Comparison of ENCODE assay signal across 17 cellular contexts in the genomic region with DNA sequence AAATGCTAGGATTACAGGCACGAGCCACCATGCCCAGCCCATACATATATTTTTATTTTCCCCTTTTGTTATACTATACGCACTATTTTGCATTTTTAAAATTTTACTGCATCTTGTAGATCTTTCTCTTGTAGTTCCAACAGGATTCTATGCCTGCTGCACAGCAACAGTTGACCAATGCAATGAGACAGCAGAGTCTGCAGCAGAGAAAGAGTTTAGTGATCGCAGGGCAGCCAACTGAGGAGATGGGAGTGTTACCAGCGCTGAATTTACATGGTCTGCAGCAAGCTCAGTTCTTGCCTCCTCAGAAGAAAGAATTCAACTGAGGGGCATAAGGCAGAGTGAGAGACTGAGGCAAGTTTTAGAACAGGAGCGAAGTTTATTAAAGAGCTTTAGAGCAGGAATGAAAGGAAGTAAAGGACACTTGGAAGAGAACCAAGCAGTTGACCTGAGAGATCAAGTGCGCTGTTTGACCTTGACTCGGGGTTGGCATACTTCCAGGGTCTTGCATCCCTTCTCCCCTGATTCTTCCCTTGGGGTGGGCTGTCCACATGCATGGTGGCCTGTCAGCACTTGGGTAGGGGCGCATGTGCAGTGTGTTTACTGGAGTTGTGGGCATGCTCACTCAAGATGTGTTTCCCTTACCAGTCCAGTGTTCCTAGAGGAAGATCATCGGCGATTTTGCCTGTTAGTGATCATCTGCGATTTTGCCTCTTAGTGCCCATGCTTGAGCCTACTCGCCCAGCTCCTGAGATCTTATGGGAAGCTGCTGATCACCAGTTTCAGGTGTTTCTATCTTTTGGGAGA. TPM values are rescaled to one million over a fixed set of nuclear protein-coding genes. Genes with fewer than 3 reads are reported as not detected.
DNase-seq lines count a peak whose midpoint lies in the region; ATAC-seq, FAIRE-seq and TF ChIP-seq lines count a peak whose summit lies in the region.
"Had no signal": no experiment of that assay in that cellular context is flagged by ENCODE, and none has a peak within 500 bp of the region (broad histone marks: within the 10 kb centered on the region; RNA-seq: fewer than 3 reads in every experiment).

No MANE protein-coding gene starts in this region.

- intact Hi-C loops in HepG2 (cut with micrococcal nuclease; ENCODE audit: unreplicated experiment) (no loop called here), cardiac septum (cut with DNase I) (no loop called here)

- H2BK15ac ChIP-seq in neuronal stem cell (ENCODE audit: low read length), result no peak overlapping the region

- H3K4me2 ChIP-seq in HepG2 (ENCODE audit: low read depth, low read length) (peak overlapping the region; percentile 70), neuronal stem cell (ENCODE audit: insufficient read depth, low read length, poor library complexity, severe bottlenecking) (no peak overlapping the region)
- H3K4me2 ChIP-seq: KMS-11 had no signal

- no peak overlapping the region for H3K18ac ChIP-seq in neuronal stem cell (ENCODE audit: low read length)

- H3K79me2 ChIP-seq in HepG2 (ENCODE audit: insufficient read depth, low read length), result peaks cover 7% of the 10 kb centered on the region

- no TSS peak for BruUV-seq in HepG2 (replicated peaks; lab: Mats Ljungman, UMichigan)

- H3K4ac ChIP-seq in neuronal stem cell (ENCODE audit: low read length), result no peak overlapping the region

- no peaks in the 10 kb centered on the region for H3K36me3 ChIP-seq in HepG2 (replicated peaks in 1 of 2; ENCODE audit: control insufficient read depth in 1 of 2, insufficient read depth in 2 of 2, low read length in 2 of 2)
- no peaks in the 10 kb centered on the region for H3K36me3 ChIP-seq in neuronal stem cell (replicated peaks in 1 of 2; ENCODE audit: control insufficient read depth in 2 of 2, insufficient read depth in 2 of 2, low read length in 2 of 2)
- H3K36me3 ChIP-seq: HAP-1 had no signal

- H2BK12ac ChIP-seq in neuronal stem cell (ENCODE audit: low read length), result no peak overlapping the region

- no peak overlapping the region for H2BK5ac ChIP-seq in neuronal stem cell (ENCODE audit: low read length)

- no peak overlapping the region for H2AK5ac ChIP-seq in neuronal stem cell (ENCODE audit: low read depth, low read length)

- H3K27ac ChIP-seq in HepG2 (ENCODE audit: extremely low read length, insufficient read depth, low read length) (peak overlapping the region; percentile 92), neuronal stem cell (replicated peaks; ENCODE audit: low read length) (no peak overlapping the region)
- H3K27ac ChIP-seq: C4-2B, KMS-11 had no signal

- TF ChIP-seq EP300 in HepG2 (IDR thresholded peaks at IDR 0.05; ENCODE audit: low read depth in 2 of 2, low read length in 2 of 2) (no peak), HepG2 (CRISPR knock-in tag; IDR thresholded peaks at IDR 0.05; ENCODE audit: borderline replicate concordance) (no peak)

- CTCF ChIA-PET in WTC11 (lab: Charles Lee) (interaction anchor here (0.8 kb wide), 1 partner anchor 25 kb away, joined by 3 read pairs; no protein-coding TSS in a partner anchor), HepG2 (lab: Yijun Ruan, JAX; ENCODE audit: low intra/inter-chr PET ratio, low total read pairs) (no interaction called here)
- CTCF ChIA-PET in activated CD4-positive, alpha-beta T cell treated with anti-CD3 and anti-CD28 coated beads, Interleukin-2, amount 10 ng/mL, durations not matched to agents 7 days and 5 days (lab: Charles Lee), result interaction anchor here (0.6 to 1.6 kb wide), 3 partner anchors 12 to 57 kb away, joined by 3 to 4 read pairs (median 3); no protein-coding TSS in a partner anchor

- H2BK120ac ChIP-seq in neuronal stem cell (ENCODE audit: low read depth, low read length), result no peak overlapping the region

- no peak overlapping the region for H3K4me3 Mint-ChIP-seq in WTC11
- H3K4me3 Mint-ChIP-seq in activated CD4-positive, alpha-beta T cell treated with anti-CD3 and anti-CD28 coated beads, Interleukin-2, amount 10 ng/mL, durations not matched to agents 7 days and 5 days, result no peak overlapping the region
- H3K4me3 Mint-ChIP-seq: CD4-positive, alpha-beta T cell had no signal

- no peak for ATAC-seq in WTC11
- no peak for ATAC-seq in HepG2

- no peak overlapping the region for H2AFZ ChIP-seq in HepG2 (ENCODE audit: low read length)
- H2AFZ ChIP-seq in neuronal stem cell (ENCODE audit: low read length), result peak overlapping the region; percentile 17

- H3K27me3 ChIP-seq in HepG2 (ENCODE audit: control insufficient read depth in 1 of 2, insufficient read depth in 2 of 2, low read length in 2 of 2), result no peaks in the 10 kb centered on the region
- no peaks in the 10 kb centered on the region for H3K27me3 ChIP-seq in neuronal stem cell (ENCODE audit: control insufficient read depth in 3 of 3, insufficient read depth in 3 of 3, low read depth in 1 of 3, low read length in 3 of 3)

- 82% methylated on average over 12 of the region's 12 CpGs for WGBS in HepG2 (ENCODE audit: low lambda C conversion rate)
- no CpG with 5 or more reads among the region's 12 CpGs for WGBS in neuronal stem cell (ENCODE audit: extremely low coverage in 2 of 2, insufficient read length in 2 of 2, insufficient replicate concordance in 1 of 2), 2 donors

- no peaks in the 10 kb centered on the region for H3K9me3 ChIP-seq in HepG2 (ENCODE audit: low read length)
- H3K9me3 ChIP-seq in neuronal stem cell (replicated peaks in 1 of 2; ENCODE audit: control insufficient read depth in 2 of 2, insufficient read depth in 1 of 2, low read depth in 1 of 2, low read length in 2 of 2), result peaks cover 0 to 2% of the 10 kb centered on the region in 2 donors
- H3K9me3 ChIP-seq: Caco-2, HAP-1 had no signal

- H3K36me3 Mint-ChIP-seq in WTC11, result no peaks in the 10 kb centered on the region
- H3K36me3 Mint-ChIP-seq in activated CD4-positive, alpha-beta T cell treated with anti-CD3 and anti-CD28 coated beads, Interleukin-2, amount 10 ng/mL, durations not matched to agents 7 days and 5 days (ENCODE audit: low read depth), result no peaks in the 10 kb centered on the region

- H3K79me1 ChIP-seq in neuronal stem cell (ENCODE audit: low read depth, low read length), result peaks cover 6% of the 10 kb centered on the region

- no peak overlapping the region for H4K8ac ChIP-seq in neuronal stem cell (ENCODE audit: low read depth, low read length)

- no peak overlapping the region for H4K91ac ChIP-seq in neuronal stem cell (ENCODE audit: low read depth, low read length, poor library complexity)

- H3K9ac ChIP-seq in HepG2 (ENCODE audit: insufficient read depth, low read depth, low read length) (peak overlapping the region; percentile 73; the same call in 1 of the 2 replicates), neuronal stem cell (ENCODE audit: low read depth, low read length, poor library complexity) (no peak overlapping the region)
- H3K9ac ChIP-seq: KMS-11 had no signal

- H3K4me1 ChIP-seq in HepG2 (ENCODE audit: insufficient read depth, low read length), result peaks cover 52% of the 10 kb centered on the region
- no peaks in the 10 kb centered on the region for H3K4me1 ChIP-seq in neuronal stem cell (ENCODE audit: control insufficient read depth in 2 of 2, insufficient read depth in 1 of 2, low read depth in 1 of 2, low read length in 2 of 2)
- H3K4me1 ChIP-seq: Caco-2 had no signal

- no peaks in the 10 kb centered on the region for H3K9me3 Mint-ChIP-seq in WTC11
- H3K9me3 Mint-ChIP-seq in activated CD4-positive, alpha-beta T cell treated with anti-CD3 and anti-CD28 coated beads, Interleukin-2, amount 10 ng/mL, durations not matched to agents 7 days and 5 days, result no peaks in the 10 kb centered on the region
- H3K9me3 Mint-ChIP-seq: CD4-positive, alpha-beta T cell had no signal

- no peak for FAIRE-seq in HepG2 (lab: Jason Lieb, UNC)
- FAIRE-seq: A204.1, D721Med had no signal

- no peak for DNase-seq in WTC11 (ENCODE audit: low spot score)
- DNase-seq in HepG2 (ENCODE audit: low spot score), result no peak
- no peak for DNase-seq in neuronal stem cell (ENCODE audit: low spot score)
- DNase-seq in GF-D8 (lab: John Stamatoyannopoulos, UW), result no peak
- no peak for DNase-seq in activated CD4-positive, alpha-beta T cell treated with anti-CD3 and anti-CD28 coated beads, Interleukin-2, amount 10 ng/mL, durations not matched to agents 7 days and 5 days
- no peak for DNase-seq in cardiac septum (ENCODE audit: low spot score)
- DNase-seq: ACHN; AML-193; Caco-2; CD4-positive, alpha-beta T cell; DMS79; GDM1 had no signal

- POLR2A ChIA-PET in WTC11 (lab: Charles Lee), result interaction anchor here (0.6 kb wide), 1 partner anchor 415 kb away, joined by 5 read pairs; no protein-coding TSS in a partner anchor
- POLR2A ChIA-PET in HepG2 (lab: Yijun Ruan, JAX), result interaction anchor here (1.6 to 1.8 kb wide), 3 partner anchors 9 to 641 kb away, joined by 3 to 11 read pairs (median 5); no protein-coding TSS in a partner anchor
- POLR2A ChIA-PET in activated CD4-positive, alpha-beta T cell treated with anti-CD3 and anti-CD28 coated beads, Interleukin-2, amount 10 ng/mL, durations not matched to agents 7 days and 5 days (lab: Charles Lee), result no interaction called here

- no peak for TF ChIP-seq CTCF in WTC11 (IDR thresholded peaks at IDR 0.05)
- no peak for TF ChIP-seq CTCF in HepG2 (CRISPR knock-in tag; IDR thresholded peaks at IDR 0.05)

- no peaks in the 10 kb centered on the region for H4K20me1 ChIP-seq in HepG2 (ENCODE audit: insufficient read depth, low read length)

- in situ Hi-C loops in HepG2 (cut with HindIII; ENCODE audit: extremely low pct_ligation_motif_present, low pct_unique_long_range_greater_than_20kb), result no loop called here

- TF ChIP-seq RAD21 in HepG2 (CRISPR knock-in tag; IDR thresholded peaks at IDR 0.05), result no peak

- H3K4me3 ChIP-seq in HepG2 (replicated peaks in 1 of 3; ENCODE audit: insufficient read depth in 1 of 3, low read depth in 2 of 3, low read length in 3 of 3), result 0 out of 6 replicates have a peak overlapping the region, but pooled peaks of 1 of the 3 experiments have one; percentile 40
- no peak overlapping the region for H3K4me3 ChIP-seq in neuronal stem cell (ENCODE audit: low read length in 2 of 2)
- H3K4me3 ChIP-seq: HAP-1 had no signal

- H3K14ac ChIP-seq in neuronal stem cell (ENCODE audit: low read length), result no peak overlapping the region

- no peaks in the 10 kb centered on the region; the same call in 1 of the 2 replicates for H3K27me3 Mint-ChIP-seq in WTC11 (ENCODE audit: low read depth)
- no peaks in the 10 kb centered on the region for H3K27me3 Mint-ChIP-seq in activated CD4-positive, alpha-beta T cell treated with anti-CD3 and anti-CD28 coated beads, Interleukin-2, amount 10 ng/mL, durations not matched to agents 7 days and 5 days
- H3K27me3 Mint-ChIP-seq: CD4-positive, alpha-beta T cell had no signal

- peak overlapping the region; percentile 16 for H3K27ac Mint-ChIP-seq in WTC11
- H3K27ac Mint-ChIP-seq in activated CD4-positive, alpha-beta T cell treated with anti-CD3 and anti-CD28 coated beads, Interleukin-2, amount 10 ng/mL, durations not matched to agents 7 days and 5 days, result no peak overlapping the region
- H3K27ac Mint-ChIP-seq: CD4-positive, alpha-beta T cell had no signal

- no peak overlapping the region for H3K23ac ChIP-seq in neuronal stem cell (ENCODE audit: low read depth, low read length, poor library complexity)

- TF ChIP-seq POLR2A in HepG2 (IDR thresholded peaks at IDR 0.05; ENCODE audit: insufficient read depth in 1 of 2, low read depth in 2 of 2, low read length in 2 of 2), result no peak

- H3K4me1 Mint-ChIP-seq in WTC11, result peaks cover 7% of the 10 kb centered on the region
- peaks cover 12% of the 10 kb centered on the region for H3K4me1 Mint-ChIP-seq in activated CD4-positive, alpha-beta T cell treated with anti-CD3 and anti-CD28 coated beads, Interleukin-2, amount 10 ng/mL, durations not matched to agents 7 days and 5 days

RNA-seq across cellular contexts. Expression of gene MTOR, which starts 4.1 kb away (rescaled TPM):
- total RNA-seq in WTC11 (2021) (63.1 to 66.7 TPM (median 65.0 TPM) in 3 replicates), HepG2 (2016; rRNA removed; fragmentation: Illumina TruSeq; extraction: Trizol) (34.6 and 42.8 TPM in 2 replicates), cardiac septum (36.1 TPM)
- 4.0 and 6.0 TPM in 2 replicates for total RNA-seq in HepG2 (2016; cell fraction: cytosol; rRNA removed; fragmentation: Illumina TruSeq; extraction: Trizol; ENCODE audit: low read depth)
- total RNA-seq in HepG2 (2016; cell fraction: insoluble cytoplasmic fraction; rRNA removed; fragmentation: Illumina TruSeq; extraction: Trizol), result 33.1 and 42.1 TPM in 2 replicates
- total RNA-seq in HepG2 (2016; cell fraction: membrane; rRNA removed; fragmentation: Illumina TruSeq; extraction: Trizol), result 13.4 and 15.1 TPM in 2 replicates
- total RNA-seq in HepG2 (2016; cell fraction: nucleus; rRNA removed; fragmentation: Illumina TruSeq; extraction: Trizol), result 32.1 and 40.4 TPM in 2 replicates
- 24.6 and 31.8 TPM in 2 replicates for polyA plus RNA-seq in HepG2 (2011; rRNA removed)
- 13.3 and 19.3 TPM in 2 replicates for polyA plus RNA-seq in HepG2 (2011; cell fraction: cytosol; rRNA removed)
- 56.0 and 61.6 TPM in 2 replicates for polyA plus RNA-seq in HepG2 (2011; cell fraction: nucleus; rRNA removed)
- polyA plus RNA-seq in HepG2 (2012), result 21.0 and 29.9 TPM in 2 replicates
- 1.9 TPM in 2 replicates for polyA plus RNA-seq in HepG2 (2016; cell fraction: cytosol; fragmentation: Illumina TruSeq; extraction: Trizol; ENCODE audit: low read depth)
- polyA plus RNA-seq in HepG2 (2016; cell fraction: insoluble cytoplasmic fraction; fragmentation: Illumina TruSeq; extraction: Trizol; ENCODE audit: low read depth), result 30.4 and 35.7 TPM in 2 replicates
- 4.5 and 5.1 TPM in 2 replicates for polyA plus RNA-seq in HepG2 (2016; cell fraction: membrane; fragmentation: Illumina TruSeq; extraction: Trizol; ENCODE audit: low read depth)
- 59.3 and 65.9 TPM in 2 replicates for polyA plus RNA-seq in HepG2 (2016; cell fraction: nucleus; fragmentation: Illumina TruSeq; extraction: Trizol; ENCODE audit: insufficient read depth, low read depth)
- polyA minus RNA-seq in HepG2 (2011; rRNA and poly(A)+ RNA removed; ENCODE audit: low replicate concordance), result 65.6 and 122 TPM in 2 replicates
- polyA minus RNA-seq in HepG2 (2011; cell fraction: cytosol; rRNA and poly(A)+ RNA removed), result 25.7 and 31.9 TPM in 2 replicates
- polyA minus RNA-seq in HepG2 (2011; cell fraction: nucleus; rRNA and poly(A)+ RNA removed), result 38.4 and 55.1 TPM in 2 replicates
- polyA plus RNA-seq in neuronal stem cell (2013, experiment 1 of 2), result 18.5 TPM
- polyA plus RNA-seq in neuronal stem cell (2013, experiment 2 of 2), result 18.1 TPM
- total RNA-seq in activated CD4-positive, alpha-beta T cell treated with anti-CD3 and anti-CD28 coated beads, Interleukin-2, amount 10 ng/mL, durations not matched to agents 7 days and 5 days, result 10 to 100 TPM; 49.2 to 57.2 TPM

RNA-seq across cellular contexts. Expression of gene UBIAD1, which starts 6.5 kb away (rescaled TPM):
- total RNA-seq in WTC11 (2021) (20.8 to 21.6 TPM (median 20.8 TPM) in 3 replicates), HepG2 (2016; rRNA removed; fragmentation: Illumina TruSeq; extraction: Trizol) (12.5 and 16.9 TPM in 2 replicates), cardiac septum (13.2 TPM)
- total RNA-seq in HepG2 (2016; cell fraction: cytosol; rRNA removed; fragmentation: Illumina TruSeq; extraction: Trizol; ENCODE audit: low read depth), result 6.6 and 9.0 TPM in 2 replicates
- 11.8 and 16.7 TPM in 2 replicates for total RNA-seq in HepG2 (2016; cell fraction: insoluble cytoplasmic fraction; rRNA removed; fragmentation: Illumina TruSeq; extraction: Trizol)
- 16.7 and 19.6 TPM in 2 replicates for total RNA-seq in HepG2 (2016; cell fraction: membrane; rRNA removed; fragmentation: Illumina TruSeq; extraction: Trizol)
- 15.4 and 18.2 TPM in 2 replicates for total RNA-seq in HepG2 (2016; cell fraction: nucleus; rRNA removed; fragmentation: Illumina TruSeq; extraction: Trizol)
- 20.4 and 26.4 TPM in 2 replicates for polyA plus RNA-seq in HepG2 (2011; rRNA removed)
- polyA plus RNA-seq in HepG2 (2011; cell fraction: cytosol; rRNA removed), result 26.0 and 30.7 TPM in 2 replicates
- polyA plus RNA-seq in HepG2 (2011; cell fraction: nucleus; rRNA removed), result 13.0 and 15.2 TPM in 2 replicates
- 16.7 and 21.0 TPM in 2 replicates for polyA plus RNA-seq in HepG2 (2012)
- polyA plus RNA-seq in HepG2 (2016; cell fraction: cytosol; fragmentation: Illumina TruSeq; extraction: Trizol; ENCODE audit: low read depth), result 10.3 and 13.3 TPM in 2 replicates
- 14.5 and 14.6 TPM in 2 replicates for polyA plus RNA-seq in HepG2 (2016; cell fraction: insoluble cytoplasmic fraction; fragmentation: Illumina TruSeq; extraction: Trizol; ENCODE audit: low read depth)
- polyA plus RNA-seq in HepG2 (2016; cell fraction: membrane; fragmentation: Illumina TruSeq; extraction: Trizol; ENCODE audit: low read depth), result 18.4 and 18.5 TPM in 2 replicates
- 22.3 and 23.0 TPM in 2 replicates for polyA plus RNA-seq in HepG2 (2016; cell fraction: nucleus; fragmentation: Illumina TruSeq; extraction: Trizol; ENCODE audit: insufficient read depth, low read depth)
- polyA minus RNA-seq in HepG2 (2011; rRNA and poly(A)+ RNA removed; ENCODE audit: low replicate concordance), result 82.2 and 86.5 TPM in 2 replicates
- polyA minus RNA-seq in HepG2 (2011; cell fraction: cytosol; rRNA and poly(A)+ RNA removed), result 15.1 and 19.1 TPM in 2 replicates
- polyA minus RNA-seq in HepG2 (2011; cell fraction: nucleus; rRNA and poly(A)+ RNA removed), result 20.9 and 32.3 TPM in 2 replicates
- 12.6 TPM for polyA plus RNA-seq in neuronal stem cell (2013, experiment 1 of 2)
- 12.6 TPM for polyA plus RNA-seq in neuronal stem cell (2013, experiment 2 of 2)
- total RNA-seq in activated CD4-positive, alpha-beta T cell treated with anti-CD3 and anti-CD28 coated beads, Interleukin-2, amount 10 ng/mL, durations not matched to agents 7 days and 5 days, result 10 to 100 TPM; 53.7 to 59.1 TPM
